20 cellular contexts compared by ENCODE assay signal in genomic region chr7:93720106-93720505, GRCh38.
"Had no signal": no experiment of that assay in that cellular context is flagged by ENCODE, and none has a peak within 500 bp of the region (broad histone marks: within the 10 kb centered on the region; RNA-seq: fewer than 3 reads in every experiment).

No MANE protein-coding gene starts in this region.

- H2AFZ ChIP-seq: neural progenitor cell had no signal

- H3K4me3 ChIP-seq: breast epithelium, esophagus muscularis mucosa, neural progenitor cell, right atrium auricular region, testis, transverse colon had no signal

- H3K27ac ChIP-seq: breast epithelium, esophagus muscularis mucosa, neural progenitor cell, right atrium auricular region, testis, transverse colon had no signal

- H3K9me3 ChIP-seq: breast epithelium, esophagus muscularis mucosa, right atrium auricular region, testis, transverse colon had no signal

- H3K27me3 ChIP-seq: breast epithelium, esophagus muscularis mucosa, neural progenitor cell, right atrium auricular region, testis, transverse colon had no signal

- H3K36me3 ChIP-seq: breast epithelium, esophagus muscularis mucosa, neural progenitor cell, right atrium auricular region, transverse colon had no signal

- H3K4me1 ChIP-seq: breast epithelium, esophagus muscularis mucosa, neural progenitor cell, right atrium auricular region, testis had no signal

- DNase-seq: activated CD4-positive, alpha-beta T cell treated with anti-CD3 and anti-CD28 coated beads for 1 hour; activated CD4-positive, alpha-beta T cell treated with anti-CD3 and anti-CD28 coated beads, Interleukin-2, amount 10 ng/mL, durations not matched to agents 7 days and 5 days; activated CD8-positive, alpha-beta memory T cell treated with anti-CD3 and anti-CD28 coated beads, Interleukin-2, amount 10 ng/mL, durations not matched to agents 7 days and 5 days; activated CD8-positive, alpha-beta T cell treated with anti-CD3 and anti-CD28 coated beads, Interleukin-2, amount 10 ng/mL, durations not matched to agents 7 days and 5 days; activated naive CD8-positive, alpha-beta T cell treated with anti-CD3 and anti-CD28 coated beads, Interleukin-2, amount 50 U/mL, for 24 hours; activated T-cell treated with anti-CD3 and anti-CD28 coated beads, Interleukin-2, amount 50 U/mL, for 48 hours; amygdala; central memory CD4-positive, alpha-beta T cell; left ventricle myocardium superior; naive thymus-derived CD8-positive, alpha-beta T cell; occipital lobe; stimulated activated CD4-positive, alpha-beta T cell treated with anti-CD3 and anti-CD28 coated beads, Interleukin-4, amount 100 ng/mL, for 1 hour; stimulated activated naive CD8-positive, alpha-beta T cell treated with anti-CD3 and anti-CD28 coated beads, Interleukin-15, Interleukin-2, amounts not matched to agents 100 U/mL and 50 U/mL, for 24 hours; T-helper 2 cell; testis; transverse colon had no signal

- H3K4me2 ChIP-seq: neural progenitor cell had no signal

- H3K9ac ChIP-seq: neural progenitor cell had no signal
